ENCODE assay signal across 8 cellular contexts in the genomic region with DNA sequence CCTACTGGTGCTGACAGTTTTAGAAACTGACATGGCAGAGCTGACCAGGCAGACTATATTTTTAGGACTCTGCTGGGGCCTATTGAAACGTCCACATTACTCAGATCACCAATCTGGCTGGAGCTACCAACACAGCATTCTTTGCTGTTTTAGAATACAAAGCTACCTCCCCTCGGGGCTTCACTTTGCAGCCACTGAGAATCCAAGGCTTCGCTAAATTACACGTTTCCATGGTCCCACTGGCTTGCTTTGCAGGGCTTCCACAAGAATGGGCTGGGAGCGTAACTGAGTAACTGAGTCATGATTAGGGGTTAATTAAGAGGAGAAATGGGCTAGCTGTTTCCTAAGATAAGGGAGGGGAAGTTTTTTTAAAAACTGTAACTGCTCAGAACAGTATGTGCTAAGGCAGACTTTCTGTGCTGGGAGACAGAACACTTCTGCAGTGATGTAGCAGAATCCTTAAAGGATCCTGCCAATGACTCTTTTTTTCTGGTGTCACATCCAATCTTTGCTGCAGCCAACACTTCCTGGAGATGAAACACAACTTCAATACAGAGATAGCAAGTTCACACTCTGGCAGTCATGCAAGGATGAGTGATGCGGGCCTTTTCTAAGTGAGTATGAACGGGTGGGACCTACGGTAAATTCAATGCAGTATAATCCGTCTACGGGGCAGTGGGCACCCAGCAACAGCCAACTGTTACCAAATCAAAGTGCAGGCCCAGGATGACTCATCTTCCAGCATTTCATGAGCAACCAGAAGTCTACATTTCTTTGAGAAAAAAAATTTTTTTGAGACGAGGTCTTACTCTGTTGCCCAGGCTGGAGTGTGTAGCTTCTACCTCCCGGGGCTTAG. TPM values are rescaled to one million over a fixed set of nuclear protein-coding genes. Genes with fewer than 3 reads are reported as not detected.
A peak's percentile ranks its signal among the peaks of the same experiment; 100 is the strongest.
DNase-seq lines count a peak whose midpoint lies in the region; ATAC-seq and TF ChIP-seq lines count a peak whose summit lies in the region.

No MANE protein-coding gene starts in this region.

- H3K4me3 Mint-ChIP-seq in glutamatergic neuron (ENCODE audit: unreplicated experiment), result no peak overlapping the region

- H3K36me3 Mint-ChIP-seq in glutamatergic neuron (ENCODE audit: unreplicated experiment), result no peaks in the 10 kb centered on the region

- TF ChIP-seq CTCF in GM06990 (IDR thresholded peaks at IDR 0.05; ENCODE audit: insufficient read depth, low read length, poor library complexity, severe bottlenecking) (no peak), foreskin fibroblast (IDR thresholded peaks at IDR 0.05; ENCODE audit: low read depth, low read length) (no peak), gastrocnemius medialis (IDR thresholded peaks at IDR 0.05 in 4 of 5, conservative IDR thresholded peaks at IDR 0.05 in 1 of 5) (no peak), glutamatergic neuron (IDR thresholded peaks at IDR 0.05; ENCODE audit: partially characterized antibody, unreplicated experiment) (no peak)

- no peaks in the 10 kb centered on the region for H3K9me3 ChIP-seq in gastrocnemius medialis

- ATAC-seq in gastrocnemius medialis, result peak; percentile 81 to 91
- ATAC-seq in GM21526 (IDR thresholded peaks at IDR 0.05; ENCODE audit: low FRiP score, unreplicated experiment), result no peak

- H3K27ac Mint-ChIP-seq in glutamatergic neuron (ENCODE audit: unreplicated experiment), result no peak overlapping the region

- intact Hi-C loops in gastrocnemius medialis (cut with DNase I; ENCODE audit: low total_unique reads), result no loop called here

- DNase-seq in GM06990 (ENCODE audit: extremely low read depth, insufficient read length), result peak; percentile 65
- peak; percentile 63 for DNase-seq in RKO (ENCODE audit: low spot score)
- DNase-seq in foreskin fibroblast, result peak; percentile 83 to 87
- DNase-seq in gastrocnemius medialis, result peak; percentile 16 to 44
- DNase-seq in NCI-H1930 (lab: John Stamatoyannopoulos, UW), result no peak
- no peak for DNase-seq in mucosa of gallbladder (ENCODE audit: low spot score)
- DNase-seq in glutamatergic neuron, result no peak

- H3K4me1 Mint-ChIP-seq in glutamatergic neuron (ENCODE audit: low read depth, unreplicated experiment), result peaks cover 6% of the 10 kb centered on the region

- H3K4me1 ChIP-seq in gastrocnemius medialis, result peaks cover 0 to 21% of the 10 kb centered on the region in 2 donors

- H3K36me3 ChIP-seq in GM06990 (ENCODE audit: control insufficient read depth, insufficient read depth, low read length) (no peaks in the 10 kb centered on the region; the same call in none of the 2 replicates), gastrocnemius medialis (peaks cover 0 to 37% of the 10 kb centered on the region in 2 donors)

- H3K27me3 Mint-ChIP-seq in glutamatergic neuron (ENCODE audit: unreplicated experiment), result peaks cover 4% of the 10 kb centered on the region

- H3K27me3 ChIP-seq in GM06990 (replicated peaks; ENCODE audit: control insufficient read depth, insufficient read depth, low read length), result no peaks in the 10 kb centered on the region
- H3K27me3 ChIP-seq in gastrocnemius medialis, result no peaks in the 10 kb centered on the region

- peaks cover 1% of the 10 kb centered on the region for H3K9me3 Mint-ChIP-seq in glutamatergic neuron (ENCODE audit: unreplicated experiment)

- TF ChIP-seq POLR2A in gastrocnemius medialis (IDR thresholded peaks at IDR 0.05), result no peak

- H3K27ac ChIP-seq in gastrocnemius medialis, result peak overlapping the region; percentile 58 to 85 (median 76)

- no peak overlapping the region for H3K4me3 ChIP-seq in GM06990 (replicated peaks; ENCODE audit: low read depth, low read length)
- H3K4me3 ChIP-seq in foreskin fibroblast (ENCODE audit: low read depth in 1 of 2, low read length in 2 of 2), result no peak overlapping the region
- no peak overlapping the region for H3K4me3 ChIP-seq in gastrocnemius medialis

- in situ Hi-C loops in gastrocnemius medialis (cut with MboI; ENCODE audit: low sequenced_read_pairs in 4 of 4), result no loop called here

RNA-seq across cellular contexts. Expression of a gene that starts 21.5 kb away (rescaled TPM):
- total RNA-seq in gastrocnemius medialis, result 100 to 1,000 TPM; 603 to 976 (median 911) TPM
- total RNA-seq in mucosa of gallbladder, result 168 TPM
- total RNA-seq in glutamatergic neuron (ENCODE audit: unreplicated experiment), result 320 TPM

RNA-seq across cellular contexts. Expression of a gene that starts 56.5 kb away (rescaled TPM):
- total RNA-seq in gastrocnemius medialis (10 to 100 TPM; 28.2 to 46.0 (median 34.2) TPM), mucosa of gallbladder (59.3 TPM), glutamatergic neuron (ENCODE audit: unreplicated experiment) (95.5 TPM)

Comparison
In these comparisons a context has a peak if more than half of its experiments do, and no peak if none do; other contexts are left out.
1. DNase-seq: peak in GM06990 (single experiment), RKO (single experiment), foreskin fibroblast (2 of 2) and gastrocnemius medialis (2 of 2); none in NCI-H1930 (0 of 2), mucosa of gallbladder (single experiment) and glutamatergic neuron (single experiment).